Comparison of ENCODE assay signal across 13 cellular contexts in the genomic region with DNA sequence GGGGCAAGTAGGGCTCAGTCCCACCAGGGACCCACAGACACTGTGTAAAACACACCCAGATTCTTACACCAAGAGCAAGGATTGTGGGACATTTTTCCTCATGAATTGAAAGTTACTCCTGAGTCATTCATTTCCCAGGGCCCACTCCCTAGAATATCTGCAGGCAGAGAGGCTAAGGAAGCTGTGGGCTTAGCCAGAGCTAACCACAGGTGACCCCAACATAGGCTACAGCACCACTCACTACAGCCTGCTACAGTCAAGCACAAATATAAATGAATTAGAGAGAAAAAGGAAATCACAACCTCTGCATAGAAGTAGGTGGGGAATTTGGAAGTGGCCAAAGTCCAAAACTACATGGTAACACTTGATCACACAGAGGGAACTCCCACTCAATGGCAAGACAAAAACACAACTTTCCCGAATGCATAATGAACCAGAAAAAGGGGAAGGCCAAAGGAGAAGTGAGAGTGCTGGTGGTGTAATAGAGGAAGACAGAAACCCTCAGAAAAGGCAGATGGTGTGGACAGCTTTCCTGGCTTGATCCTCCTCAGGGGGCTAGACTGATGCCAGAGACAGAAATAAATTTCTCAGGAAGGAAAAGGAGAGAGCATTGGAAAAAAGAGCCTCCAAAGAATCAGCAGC.
DNase-seq lines count a peak whose midpoint lies in the region; ATAC-seq and TF ChIP-seq lines count a peak whose summit lies in the region.
"Had no signal": no experiment of that assay in that cellular context is flagged by ENCODE, and none has a peak within 500 bp of the region (broad histone marks: within the 10 kb centered on the region; RNA-seq: fewer than 3 reads in every experiment).

No MANE protein-coding gene starts in this region.

- peaks cover 5% of the 10 kb centered on the region for H3K4me1 Mint-ChIP-seq in stimulated activated naive CD8-positive, alpha-beta T cell treated with anti-CD3 and anti-CD28 coated beads, Interleukin-15, amount 100 ng/mL, for 72 hours
- H3K4me1 Mint-ChIP-seq in nephron progenitor cell, result no peaks in the 10 kb centered on the region
- H3K4me1 Mint-ChIP-seq: activated naive CD4-positive, alpha-beta T cell treated with anti-CD3 and anti-CD28 coated beads, Interleukin-2, amount 10 ng/mL, durations not matched to agents 7 days and 5 days had no signal

- ATAC-seq in stimulated activated naive CD8-positive, alpha-beta T cell treated with anti-CD3 and anti-CD28 coated beads, Interleukin-15, Interleukin-2, amounts not matched to agents 100 U/mL and 50 U/mL, for 24 hours, result peak; percentile 52
- no peak for ATAC-seq in stimulated activated naive CD8-positive, alpha-beta T cell treated with anti-CD3 and anti-CD28 coated beads, Interleukin-15, amount 100 ng/mL, for 72 hours
- ATAC-seq in HG03066 (IDR thresholded peaks at IDR 0.05; ENCODE audit: low read depth, unreplicated experiment) (peak; percentile 68), HG03354 (IDR thresholded peaks at IDR 0.05; ENCODE audit: poor library complexity, severe bottlenecking, unreplicated experiment) (no peak), GM19467 (IDR thresholded peaks at IDR 0.05; ENCODE audit: unreplicated experiment) (no peak), GM21723 (IDR thresholded peaks at IDR 0.05; ENCODE audit: unreplicated experiment) (no peak)

- no peak overlapping the region for H3K4me3 Mint-ChIP-seq in stimulated activated naive CD8-positive, alpha-beta T cell treated with anti-CD3 and anti-CD28 coated beads, Interleukin-15, amount 100 ng/mL, for 72 hours
- no peak overlapping the region for H3K4me3 Mint-ChIP-seq in nephron progenitor cell
- H3K4me3 Mint-ChIP-seq: activated naive CD4-positive, alpha-beta T cell treated with anti-CD3 and anti-CD28 coated beads, Interleukin-2, amount 10 ng/mL, durations not matched to agents 7 days and 5 days had no signal

- H3K36me3 Mint-ChIP-seq in nephron progenitor cell (ENCODE audit: low read depth), result no peaks in the 10 kb centered on the region
- H3K36me3 Mint-ChIP-seq: activated naive CD4-positive, alpha-beta T cell treated with anti-CD3 and anti-CD28 coated beads, Interleukin-2, amount 10 ng/mL, durations not matched to agents 7 days and 5 days had no signal

- DNase-seq in stimulated activated naive CD8-positive, alpha-beta T cell treated with anti-CD3 and anti-CD28 coated beads, Interleukin-15, Interleukin-2, amounts not matched to agents 100 U/mL and 50 U/mL, for 24 hours, result no peak
- DNase-seq in stimulated activated naive CD8-positive, alpha-beta T cell treated with anti-CD3 and anti-CD28 coated beads, Interleukin-15, amount 100 ng/mL, for 72 hours, result no peak
- DNase-seq in SKM-1 treated with dmso at 0.1 percent for 144 hours (lab: John Stamatoyannopoulos, UW; ENCODE audit: unreplicated experiment) (peak; percentile 71), nephron progenitor cell (no peak)
- DNase-seq: activated CD4-positive, alpha-beta T cell treated with anti-CD3 and anti-CD28 coated beads for 4 hours; activated naive CD4-positive, alpha-beta T cell treated with anti-CD3 and anti-CD28 coated beads, Interleukin-2, amount 10 ng/mL, durations not matched to agents 7 days and 5 days; GOT3; NCI-H1105; NCI-H526 treated with DMSO at 0.1 percent for 48 hours had no signal

- peak overlapping the region in 1 of 2 donors; percentile 10 for H3K27ac Mint-ChIP-seq in stimulated activated naive CD8-positive, alpha-beta T cell treated with anti-CD3 and anti-CD28 coated beads, Interleukin-15, amount 100 ng/mL, for 72 hours
- H3K27ac Mint-ChIP-seq in nephron progenitor cell, result no peak overlapping the region
- H3K27ac Mint-ChIP-seq: activated naive CD4-positive, alpha-beta T cell treated with anti-CD3 and anti-CD28 coated beads, Interleukin-2, amount 10 ng/mL, durations not matched to agents 7 days and 5 days had no signal

- TF ChIP-seq CTCF in nephron progenitor cell (IDR thresholded peaks at IDR 0.05), result no peak

- no peaks in the 10 kb centered on the region for H3K27me3 Mint-ChIP-seq in stimulated activated naive CD8-positive, alpha-beta T cell treated with anti-CD3 and anti-CD28 coated beads, Interleukin-15, amount 100 ng/mL, for 72 hours
- no peaks in the 10 kb centered on the region for H3K27me3 Mint-ChIP-seq in nephron progenitor cell (ENCODE audit: low read depth, poor library complexity)
- H3K27me3 Mint-ChIP-seq: activated naive CD4-positive, alpha-beta T cell treated with anti-CD3 and anti-CD28 coated beads, Interleukin-2, amount 10 ng/mL, durations not matched to agents 7 days and 5 days had no signal

- no peaks in the 10 kb centered on the region for H3K9me3 Mint-ChIP-seq in stimulated activated naive CD8-positive, alpha-beta T cell treated with anti-CD3 and anti-CD28 coated beads, Interleukin-15, amount 100 ng/mL, for 72 hours
- H3K9me3 Mint-ChIP-seq in nephron progenitor cell, result no peaks in the 10 kb centered on the region
- H3K9me3 Mint-ChIP-seq: activated naive CD4-positive, alpha-beta T cell treated with anti-CD3 and anti-CD28 coated beads, Interleukin-2, amount 10 ng/mL, durations not matched to agents 7 days and 5 days had no signal

Comparison
In these comparisons a context has a peak if more than half of its experiments do, and no peak if none do; other contexts are left out.
1. ATAC-seq: peak in stimulated activated naive CD8-positive, alpha-beta T cell treated with anti-CD3 and anti-CD28 coated beads, Interleukin-15, Interleukin-2, amounts not matched to agents 100 U/mL and 50 U/mL, for 24 hours (single experiment) and HG03066 (single experiment); none in stimulated activated naive CD8-positive, alpha-beta T cell treated with anti-CD3 and anti-CD28 coated beads, Interleukin-15, amount 100 ng/mL, for 72 hours (single experiment), HG03354 (single experiment), GM19467 (single experiment) and GM21723 (single experiment).